9 cellular contexts compared by ENCODE assay signal in the genomic region with DNA sequence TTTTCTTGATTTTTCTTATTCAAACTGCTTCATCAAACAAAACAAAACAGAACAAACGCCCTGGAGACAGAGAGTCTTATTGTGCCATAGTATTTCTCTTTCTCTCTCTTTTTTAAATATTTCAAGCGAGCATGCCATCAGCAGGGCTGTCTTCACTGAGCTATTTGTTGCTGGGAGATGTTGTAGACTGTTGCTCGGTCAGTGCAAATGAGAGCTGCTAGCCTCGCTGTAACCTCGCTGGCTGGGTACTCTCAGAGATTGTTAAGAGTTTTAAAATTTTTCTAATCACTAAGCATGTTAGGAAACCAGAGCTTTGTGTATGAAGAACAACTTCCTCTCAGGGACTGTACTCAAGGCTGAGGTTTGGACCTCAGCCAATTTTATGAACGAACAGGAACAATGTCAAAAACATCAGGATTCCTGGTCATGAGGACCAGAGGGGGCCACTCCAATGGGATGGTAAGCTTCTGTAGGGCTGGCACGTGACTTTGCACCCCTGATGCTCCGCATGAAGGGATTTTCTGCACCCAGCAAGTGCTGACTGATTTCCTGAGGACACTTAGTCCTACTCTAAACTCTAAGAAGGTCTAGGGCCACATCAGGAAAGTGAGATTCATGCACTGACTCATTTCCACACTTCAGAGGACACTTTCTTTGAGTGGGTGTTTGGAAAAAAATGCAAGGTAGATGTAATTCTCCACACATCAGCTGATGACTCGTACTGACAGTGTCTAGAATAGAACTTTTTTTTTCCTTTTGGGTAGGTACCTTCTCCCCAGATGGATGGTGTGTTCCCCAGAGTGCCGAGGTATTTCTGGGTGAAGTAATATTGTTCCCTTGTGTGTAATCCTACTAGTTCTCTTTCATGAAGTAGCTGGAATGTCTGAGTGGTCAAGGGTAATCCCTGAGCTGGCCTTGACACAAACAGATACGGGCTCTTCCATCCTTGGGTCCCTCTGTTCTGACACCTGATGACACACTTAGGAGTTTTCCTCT. TPM values are rescaled to one million over a fixed set of nuclear protein-coding genes. Genes with fewer than 3 reads are reported as not detected.
DNase-seq lines count a peak whose midpoint lies in the region; ATAC-seq, FAIRE-seq and TF ChIP-seq lines count a peak whose summit lies in the region.
"Had no signal": no experiment of that assay in that cellular context is flagged by ENCODE, and none has a peak within 500 bp of the region (broad histone marks: within the 10 kb centered on the region; RNA-seq: fewer than 3 reads in every experiment).

No MANE protein-coding gene starts in this region.

- TF ChIP-seq EP300 in SK-N-SH (IDR thresholded peaks at IDR 0.05; ENCODE audit: borderline replicate concordance in 1 of 2, low read depth in 1 of 2, low read length in 1 of 2), result no peak
- TF ChIP-seq EP300 in GM12878 (IDR thresholded peaks at IDR 0.05; ENCODE audit: borderline replicate concordance in 1 of 2, control insufficient read depth in 1 of 2, low read depth in 2 of 2, low read length in 2 of 2), result peak; percentile 71 to 96

- RAD21 ChIA-PET in GM12878 (lab: Charles Lee; ENCODE audit: unreplicated experiment), result interaction anchor here (0.7 to 3.8 kb wide), 24 partner anchors 8 to 344 kb away, joined by 3 to 55 read pairs (median 5); no protein-coding TSS in a partner anchor

- peak; percentile 90 for FAIRE-seq in GM12878 (lab: Jason Lieb, UNC)
- FAIRE-seq: G401.6 had no signal

- H3K9ac ChIP-seq in SK-N-SH (no peak overlapping the region), GM12878 (ENCODE audit: control insufficient read depth, insufficient read depth, low read length) (peak overlapping the region; percentile 17; the same call in 1 of the 2 replicates), subcutaneous abdominal adipose tissue (ENCODE audit: low read length in 5 of 5) (no peak overlapping the region)

- H3K9me3 ChIP-seq in SK-N-SH (no peaks in the 10 kb centered on the region; the same call in 1 of the 2 replicates), GM12878 (replicated peaks; ENCODE audit: control insufficient read depth, insufficient read depth, low read length) (peaks cover 3% of the 10 kb centered on the region; the same call in 1 of the 3 replicates), lung (ENCODE audit: control insufficient read depth in 2 of 2, insufficient read depth in 1 of 2, low read length in 1 of 2) (no peaks in the 10 kb centered on the region), subcutaneous abdominal adipose tissue (ENCODE audit: control insufficient read depth in 5 of 5, low read length in 5 of 5) (no peaks in the 10 kb centered on the region)

- no peak for TF ChIP-seq POLR2A in GM12878 (IDR thresholded peaks at IDR 0.05; ENCODE audit: low read depth, low read length)

- ATAC-seq in Right ventricle myocardium inferior (peak; percentile 69), HG03066 (IDR thresholded peaks at IDR 0.05; ENCODE audit: low read depth, unreplicated experiment) (peak; percentile 87), GM12878 (peak; percentile 83), lung (ENCODE audit: insufficient read depth, low FRiP score) (peak; percentile 82)

- CTCF ChIA-PET in SK-N-SH (lab: Yijun Ruan, JAX), result interaction anchor here (1.0 to 1.7 kb wide), 3 partner anchors 9 to 63 kb away, joined by 3 to 5 read pairs (median 3); no protein-coding TSS in a partner anchor
- CTCF ChIA-PET in GM12878 (lab: Yijun Ruan, JAX), result interaction anchor here (0.6 to 6.0 kb wide), 20 partner anchors 9 to 312 kb away, joined by 3 to 46 read pairs (median 3); no protein-coding TSS in a partner anchor

- intact Hi-C loops in Right ventricle myocardium inferior (cut with DNase I) (no loop called here), cardiac septum (cut with DNase I) (no loop called here), GM12878 (cut with micrococcal nuclease; ENCODE audit: unreplicated experiment) (loop anchor here (1.0 to 5.0 kb wide), 7 partner anchors 17 to 354 kb away; partner anchors contain the start of gene IL18R1)

- no peak for DNase-seq in Right ventricle myocardium inferior (ENCODE audit: missing footprints)
- DNase-seq in cardiac septum (ENCODE audit: low spot score), result no peak
- no peak for DNase-seq in SK-N-SH
- peak; percentile 88 for DNase-seq in GM12878 (ENCODE audit: low read depth, low spot score)
- peak; percentile 54 for DNase-seq in lung (ENCODE audit: low spot score)
- no peak for DNase-seq in occipital lobe (lab: John Stamatoyannopoulos, UW)

- no peaks in the 10 kb centered on the region for H3F3A ChIP-seq in SK-N-SH (replicated peaks; ENCODE audit: insufficient read depth)

- H3K79me2 ChIP-seq in SK-N-SH (ENCODE audit: insufficient read depth), result no peaks in the 10 kb centered on the region
- no peaks in the 10 kb centered on the region for H3K79me2 ChIP-seq in GM12878 (ENCODE audit: control insufficient read depth, insufficient read depth, low read length)

- in situ Hi-C loops in GM12878 (cut with MboI), result no loop called here

- H3K4me2 ChIP-seq in SK-N-SH (peak overlapping the region; percentile 23), GM12878 (ENCODE audit: control insufficient read depth, insufficient read depth) (peak overlapping the region; percentile 77)

- no peak for TF ChIP-seq CTCF in SK-N-SH (IDR thresholded peaks at IDR 0.05)
- TF ChIP-seq CTCF in GM12878 (IDR thresholded peaks at IDR 0.05 in 2 of 3, conservative IDR thresholded peaks at IDR 0.05 in 1 of 3; ENCODE audit: control insufficient read depth in 2 of 3, extremely low read depth in 1 of 3, insufficient read depth in 1 of 3, low read depth in 3 of 3, low read length in 3 of 3), result no peak
- TF ChIP-seq CTCF in lung (IDR thresholded peaks at IDR 0.05; ENCODE audit: control extremely low read depth, extremely low read depth), result no peak

- 47% methylated on average over 9 of the region's 11 CpGs for WGBS in SK-N-SH (ENCODE audit: low lambda C conversion rate)
- whole genome bisulfite sequencing in GM12878 (ENCODE audit: insufficient coverage, insufficient replicate concordance, low lambda C conversion rate, missing lambda C conversion rate), result 2% methylated on average over 11 of the region's 11 CpGs
- 14 to 18% methylated on average over 11 of the region's 11 CpGs for WGBS in lung, 2 donors

- POLR2A ChIA-PET in SK-N-SH (lab: Yijun Ruan, JAX), result no interaction called here
- POLR2A ChIA-PET in GM12878 (lab: Charles Lee), result interaction anchor here (0.8 to 3.1 kb wide), 10 partner anchors 10 to 158 kb away, joined by 3 to 17 read pairs (median 8); no protein-coding TSS in a partner anchor

- SMC1A ChIA-PET in GM12878 (lab: Charles Lee; ENCODE audit: uncharacterized antibody, unreplicated experiment), result interaction anchor here (0.7 to 9.3 kb wide), 37 partner anchors 9 to 341 kb away, joined by 3 to 108 read pairs (median 5); no protein-coding TSS in a partner anchor

- H3K4me1 ChIP-seq in SK-N-SH (ENCODE audit: control insufficient read depth in 1 of 2, insufficient read depth in 2 of 2, low read depth in 1 of 2, low read length in 1 of 2) (no peaks in the 10 kb centered on the region; a peak in 1 of 4 replicates), GM12878 (ENCODE audit: control insufficient read depth, insufficient read depth, low read length) (peaks cover 31% of the 10 kb centered on the region), lung (ENCODE audit: control insufficient read depth in 2 of 2, insufficient read depth in 2 of 2, low read length in 2 of 2) (peaks cover 4 to 5% of the 10 kb centered on the region in 2 donors), subcutaneous abdominal adipose tissue (ENCODE audit: control insufficient read depth in 5 of 5, insufficient read depth in 5 of 5, low read length in 5 of 5) (peaks cover 0 to 16% (median 11%) of the 10 kb centered on the region in 5 donors)

- H3K27ac ChIP-seq in SK-N-SH (ENCODE audit: low read depth in 2 of 2, low read length in 1 of 2), result peak overlapping the region; percentile 62 to 67; a peak in 3 of 4 replicates
- H3K27ac ChIP-seq in GM12878 (ENCODE audit: control insufficient read depth, insufficient read depth), result peak overlapping the region; percentile 59
- H3K27ac ChIP-seq in lung (ENCODE audit: low read depth in 1 of 2, low read length in 1 of 2), result peak overlapping the region; percentile 63 to 90
- peak overlapping the region; percentile 52 for H3K27ac ChIP-seq in subcutaneous abdominal adipose tissue (ENCODE audit: low read depth, low read length)

- no peaks in the 10 kb centered on the region for H4K20me1 ChIP-seq in SK-N-SH (ENCODE audit: insufficient read depth)
- H4K20me1 ChIP-seq in GM12878 (ENCODE audit: control insufficient read depth, insufficient read depth), result no peaks in the 10 kb centered on the region

- H3K27me3 ChIP-seq in SK-N-SH (ENCODE audit: insufficient read depth) (no peaks in the 10 kb centered on the region), GM12878 (replicated peaks in 1 of 2; ENCODE audit: control insufficient read depth in 2 of 2, insufficient read depth in 2 of 2, low read length in 1 of 2) (no peaks in the 10 kb centered on the region), lung (ENCODE audit: control insufficient read depth, insufficient read depth) (no peaks in the 10 kb centered on the region), subcutaneous abdominal adipose tissue (ENCODE audit: control insufficient read depth in 5 of 5, insufficient read depth in 4 of 5, low read length in 5 of 5) (no peaks in the 10 kb centered on the region)

- no TSS peak for BruUV-seq in GM12878 (replicated peaks; lab: Mats Ljungman, UMichigan)

- H3K4me3 ChIP-seq in SK-N-SH (ENCODE audit: low read depth in 2 of 2, low read length in 1 of 2) (no peak overlapping the region), GM12878 (no peak overlapping the region), lung (no peak overlapping the region), subcutaneous abdominal adipose tissue (ENCODE audit: low read depth in 1 of 5, low read length in 5 of 5) (peak overlapping the region in 2 of 5 donors; percentile 4 to 22)

- TF ChIP-seq RAD21 in SK-N-SH (IDR thresholded peaks at IDR 0.05; ENCODE audit: low read length), result no peak
- TF ChIP-seq RAD21 in GM12878 (IDR thresholded peaks at IDR 0.05; ENCODE audit: insufficient read depth, low read depth, low read length), result no peak

- no peaks in the 10 kb centered on the region for H3K9me2 ChIP-seq in SK-N-SH

- no peaks in the 10 kb centered on the region for H3K36me3 ChIP-seq in SK-N-SH (replicated peaks in 1 of 2; ENCODE audit: control insufficient read depth in 1 of 2, insufficient read depth in 2 of 2, low read length in 1 of 2)
- H3K36me3 ChIP-seq in GM12878 (ENCODE audit: control insufficient read depth in 2 of 2, insufficient read depth in 2 of 2, low read length in 1 of 2), result no peaks in the 10 kb centered on the region
- no peaks in the 10 kb centered on the region for H3K36me3 ChIP-seq in lung (ENCODE audit: control insufficient read depth in 2 of 2, insufficient read depth in 2 of 2, low read length in 2 of 2)
- no peaks in the 10 kb centered on the region for H3K36me3 ChIP-seq in subcutaneous abdominal adipose tissue (ENCODE audit: control insufficient read depth in 5 of 5, insufficient read depth in 5 of 5, low read length in 5 of 5)

- peak overlapping the region; percentile 34; the same call in 1 of the 2 replicates for H2AFZ ChIP-seq in SK-N-SH (ENCODE audit: low read depth)
- no peak overlapping the region; the same call in 1 of the 2 replicates for H2AFZ ChIP-seq in GM12878 (ENCODE audit: control insufficient read depth, low read depth, low read length)

RNA-seq across cellular contexts. Expression of gene IL1R1, which starts 59.7 kb away (rescaled TPM):
- total RNA-seq in Right ventricle myocardium inferior, result 26.6 TPM
- 27.7 TPM for total RNA-seq in cardiac septum
- polyA plus RNA-seq in SK-N-SH (2012; rRNA removed), result 13.3 and 20.5 TPM in 2 replicates
- polyA plus RNA-seq in SK-N-SH (2012; cell fraction: cytosol; rRNA removed), result 19.9 and 20.1 TPM in 2 replicates
- 9.1 and 20.8 TPM in 2 replicates for polyA plus RNA-seq in SK-N-SH (2012; cell fraction: nucleus; rRNA removed)
- total RNA-seq in GM12878 (2013; cell fraction: nucleolus; rRNA removed), result 1.5 and 1.8 TPM in 2 replicates
- 0.17 and 0.33 TPM in 2 replicates for total RNA-seq in GM12878 (2014; rRNA removed)
- 0.32 and 0.45 TPM in 2 replicates for total RNA-seq in GM12878 (2014; rRNA removed; fragmentation: Illumina TruSeq; extraction: Trizol)
- total RNA-seq in GM12878 (2021), result 0.61 and 1.1 TPM in 2 replicates
- polyA plus RNA-seq in GM12878 (2011; ENCODE audit: low read depth), result 0.73 TPM
- polyA plus RNA-seq in GM12878 (2011; rRNA removed), result 13.2 and 19.9 TPM in 2 replicates
- polyA plus RNA-seq in GM12878 (2011; cell fraction: cytosol; rRNA removed), result 8.8 and 10.2 TPM in 2 replicates
- polyA plus RNA-seq in GM12878 (2011; cell fraction: nucleus; rRNA removed), result 8.7 and 9.2 TPM in 2 replicates
- polyA plus RNA-seq in GM12878 (2012), result 0.88 and 1.3 TPM in 2 replicates
- polyA plus RNA-seq in GM12878 (2014; fragmentation: Illumina TruSeq; extraction: Trizol), result 0.81 and 0.86 TPM in 2 replicates
- polyA plus RNA-seq in GM12878 (2014; fragmentation: Nextera tagmentation; extraction: Ambion mirVana), result under 1 TPM; 0.18 to 0.24 TPM
- 0.32 and 0.42 TPM in 2 replicates for polyA plus RNA-seq in GM12878 (2014; rRNA removed)
- polyA plus RNA-seq in GM12878 (2016; fragmentation: Nextera tagmentation; extraction: Ambion mirVana), result under 1 TPM; 0.62 to 0.79 TPM
- polyA minus RNA-seq in GM12878 (2011; rRNA and poly(A)+ RNA removed), result 8.1 and 10.8 TPM in 2 replicates
- polyA minus RNA-seq in GM12878 (2011; cell fraction: cytosol; rRNA and poly(A)+ RNA removed), result 2.3 and 2.7 TPM in 2 replicates
- 4.6 and 5.2 TPM in 2 replicates for polyA minus RNA-seq in GM12878 (2011; cell fraction: nucleus; rRNA and poly(A)+ RNA removed)
- total RNA-seq in lung, result 100 to 1,000 TPM; 111 to 163 TPM
- polyA plus RNA-seq in lung, result 100 to 1,000 TPM in 1 of 2 donors, 10 to 100 TPM in 1; 97.0 to 182 TPM
- 0.78 TPM for total RNA-seq in occipital lobe

Comparison
In these comparisons a context has a peak if more than half of its experiments do, and no peak if none do; other contexts are left out.
1. DNase-seq: peak in GM12878 (single experiment) and lung (single experiment); none in Right ventricle myocardium inferior (single experiment), cardiac septum (single experiment), SK-N-SH (single experiment) and occipital lobe (single experiment).
2. Peak in every context shown above with its lines, with median percentiles within 50 percentile points of each other: ATAC-seq and H3K27ac ChIP-seq.